ENCODE assay signal across 2 cellular contexts in the genomic region with DNA sequence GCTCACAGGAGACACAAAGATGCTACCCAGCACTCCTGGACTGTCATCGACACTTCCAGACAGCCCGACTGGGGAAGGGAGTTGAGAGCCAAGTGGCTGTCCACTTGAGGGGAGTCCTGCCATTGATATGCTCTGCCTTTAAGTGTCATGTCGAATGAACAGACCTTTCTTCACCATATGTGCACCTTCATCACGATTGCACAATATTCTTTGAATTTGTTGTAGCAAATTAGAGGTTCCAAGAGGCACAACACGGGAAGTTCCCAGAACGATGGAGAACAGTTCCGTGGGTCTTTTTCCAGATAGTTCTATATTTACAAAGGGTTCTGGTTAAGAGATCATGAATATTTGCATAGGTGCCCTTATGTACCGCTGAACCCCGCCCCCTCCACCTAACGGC.
TF ChIP-seq lines count a peak whose summit lies in the region.

No MANE protein-coding gene starts in this region.

TF ChIP-seq in HepG2, 621 proteins besides CTCF, POLR2A, EP300 and RAD21:
- TF ChIP-seq SP4 (CRISPR knock-in tag; IDR thresholded peaks at IDR 0.05) (no peak), XBP1 (CRISPR knock-in tag; IDR thresholded peaks at IDR 0.05) (no peak), CEBPB (IDR thresholded peaks at IDR 0.05; ENCODE audit: borderline replicate concordance, low read depth, low read length) (peak; percentile 84), CEBPG (CRISPR knock-in tag; IDR thresholded peaks at IDR 0.05) (peak; percentile 24; the same call in 1 of the 2 replicates)
TF ChIP-seq in HepG2: peak in this region for 2.

TF ChIP-seq in K562, 482 proteins besides CTCF, POLR2A, EP300 and RAD21:
- TF ChIP-seq E2F1 (CRISPR knock-in tag; IDR thresholded peaks at IDR 0.05) (no peak), CEBPB (tag; IDR thresholded peaks at IDR 0.05) (peak; percentile 88), CEBPG (CRISPR knock-in tag; IDR thresholded peaks at IDR 0.05) (0 out of 2 replicates have a peak, but pooled peaks have one; percentile 44), CEBPG (tag; conservative IDR thresholded peaks at IDR 0.05 in 1 of 2, IDR thresholded peaks at IDR 0.05 in 1 of 2) (peak; percentile 45 to 71; a peak in 3 of 4 replicates)
